Comparison of ENCODE assay signal across 23 cellular contexts in the genomic region with DNA sequence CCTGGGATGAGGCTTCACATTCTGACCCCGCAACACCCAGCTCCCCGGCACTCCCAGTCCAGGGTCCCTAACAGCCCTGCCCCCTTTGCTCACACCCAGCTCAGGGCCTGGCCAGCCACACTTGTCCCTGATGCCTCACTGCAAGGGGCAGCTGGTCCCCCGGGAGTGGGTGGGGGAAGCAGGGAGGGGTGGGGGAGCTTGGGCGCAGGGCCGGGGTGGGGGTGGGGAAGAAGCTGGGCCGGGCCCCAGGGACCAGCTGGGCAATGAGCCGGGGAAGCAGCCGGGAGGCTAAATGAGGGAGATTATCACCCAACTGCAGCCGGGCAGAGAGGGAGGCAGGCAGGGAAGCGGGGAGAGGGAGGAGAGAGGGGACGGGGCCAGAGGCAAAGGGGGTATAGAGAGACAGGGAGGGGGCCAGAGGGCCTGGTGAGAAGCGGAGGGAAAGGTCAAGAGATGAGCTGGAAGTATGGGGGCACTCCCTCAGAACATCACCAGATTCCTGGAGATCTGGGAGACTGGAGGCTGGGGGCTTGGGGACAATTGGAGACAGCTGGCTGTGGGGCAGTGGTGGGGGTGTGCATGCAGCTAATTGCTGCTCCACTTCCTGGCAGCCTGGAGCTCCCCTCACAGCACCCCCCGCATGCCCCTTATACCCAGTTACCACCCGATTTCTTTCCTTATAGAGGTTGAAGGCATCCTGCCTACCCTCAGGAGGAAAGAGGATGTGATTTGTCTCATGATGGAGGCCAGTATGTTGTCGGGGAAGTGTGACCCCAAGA. TPM values are rescaled to one million over a fixed set of nuclear protein-coding genes. Genes with fewer than 3 reads are reported as not detected.
DNase-seq lines count a peak whose midpoint lies in the region; ATAC-seq and TF ChIP-seq lines count a peak whose summit lies in the region.
"Had no signal": no experiment of that assay in that cellular context is flagged by ENCODE, and none has a peak within 500 bp of the region (broad histone marks: within the 10 kb centered on the region; RNA-seq: fewer than 3 reads in every experiment).

No MANE protein-coding gene starts in this region.

- peaks cover 68% of the 10 kb centered on the region for H3K27me3 Mint-ChIP-seq in endodermal cell (ENCODE audit: insufficient read depth)
- peaks cover 76% of the 10 kb centered on the region for H3K27me3 Mint-ChIP-seq in T-helper 17 cell

- TF ChIP-seq CTCF in endodermal cell (conservative IDR thresholded peaks at IDR 0.05): no peak
- no peak for TF ChIP-seq CTCF in left ventricle myocardium inferior (IDR thresholded peaks at IDR 0.05; ENCODE audit: borderline replicate concordance)

- H3K4me1 Mint-ChIP-seq in endodermal cell (peaks cover 31% of the 10 kb centered on the region), T-helper 17 cell (peaks cover 28% of the 10 kb centered on the region)

- no peak overlapping the region for H3K9ac ChIP-seq in endodermal cell (ENCODE audit: extremely low read depth, low read length, poor library complexity, severe bottlenecking)

- no peak for ATAC-seq in GM21723 (IDR thresholded peaks at IDR 0.05; ENCODE audit: unreplicated experiment)
- ATAC-seq in T-helper 17 cell: no peak
- ATAC-seq: naive thymus-derived CD4-positive, alpha-beta T cell; psoas muscle; WTC11 had no signal

- WGBS in endodermal cell (ENCODE audit: insufficient coverage in 1 of 2, insufficient read length in 1 of 2), 2 experiments: 76 to 84% methylated on average over 5 to 15 of the region's 15 CpGs

- H3K36me3 ChIP-seq in endodermal cell (ENCODE audit: control insufficient read depth, insufficient read depth, low read length) (no peaks in the 10 kb centered on the region), left ventricle myocardium inferior (peaks cover under 1% of the 10 kb centered on the region)
- H3K36me3 ChIP-seq: cardiac muscle cell had no signal

- DNase-seq in SHP77 (lab: John Stamatoyannopoulos, UW) (peak; percentile 19 to 47), SHP77 treated with DMSO at 0.1 percent for 48 hours (lab: John Stamatoyannopoulos, UW) (no peak), NCI-H524 treated with DMSO at 0.1 percent for 48 hours (lab: John Stamatoyannopoulos, UW) (peak; percentile 28), endodermal cell (peak; percentile 59), T-helper 17 cell (no peak), left ventricle myocardium inferior (no peak), medulla oblongata (ENCODE audit: extremely low spot score) (no peak)
- DNase-seq: ACHN; activated CD4-positive, alpha-beta T cell treated with anti-CD3 and anti-CD28 coated beads, Interleukin-2, amount 50 U/mL, for 48 hours; amniotic stem cell; CD4-positive, CD25-positive, alpha-beta regulatory T cell; kidney glomerular epithelial cell; mesenchymal stem cell; naive thymus-derived CD4-positive, alpha-beta T cell; psoas muscle had no signal

- H3K27me3 ChIP-seq in endodermal cell (ENCODE audit: control insufficient read depth, insufficient read depth, low read length, poor library complexity, severe bottlenecking) (peaks cover 49% of the 10 kb centered on the region), left ventricle myocardium inferior (ENCODE audit: low read depth) (peaks cover 76% of the 10 kb centered on the region)
- H3K27me3 ChIP-seq: cardiac muscle cell had no signal

- H3K27ac ChIP-seq in endodermal cell (ENCODE audit: low read depth, low read length) (no peak overlapping the region), left ventricle myocardium inferior (replicated peaks) (no peak overlapping the region)
- H3K27ac ChIP-seq: cardiac muscle cell, HL-60, psoas muscle, RWPE1 had no signal

- H3K4me3 Mint-ChIP-seq in endodermal cell (no peak overlapping the region), T-helper 17 cell (no peak overlapping the region)
- H3K4me3 Mint-ChIP-seq: dendritic cell treated with granulocyte-macrophage colony-stimulating factor and Interleukin-4, amounts not matched to agents 40 ng/mL and 50 ng/mL, for 4 days; WTC11 had no signal

- intact Hi-C loops in left ventricle myocardium inferior (cut with micrococcal nuclease): no loop called here

- H3K4me1 ChIP-seq in endodermal cell (ENCODE audit: control insufficient read depth, insufficient read depth, low read length) (peaks cover 9% of the 10 kb centered on the region), left ventricle myocardium inferior (peaks cover 51% of the 10 kb centered on the region)

- no peaks in the 10 kb centered on the region for H3K36me3 Mint-ChIP-seq in endodermal cell (ENCODE audit: low read depth)
- peaks cover 17% of the 10 kb centered on the region for H3K36me3 Mint-ChIP-seq in T-helper 17 cell (ENCODE audit: low read depth)
- H3K36me3 Mint-ChIP-seq: WTC11 had no signal

- H3K9me3 ChIP-seq in endodermal cell (ENCODE audit: control insufficient read depth, low read length): no peaks in the 10 kb centered on the region
- no peaks in the 10 kb centered on the region for H3K9me3 ChIP-seq in T-helper 17 cell (ENCODE audit: control insufficient read depth, low read length, poor library complexity, severe bottlenecking)
- no peaks in the 10 kb centered on the region for H3K9me3 ChIP-seq in left ventricle myocardium inferior (replicated peaks)
- H3K9me3 ChIP-seq: psoas muscle had no signal

- H3K4me3 ChIP-seq in endodermal cell (ENCODE audit: low read length): no peak overlapping the region
- no peak overlapping the region for H3K4me3 ChIP-seq in left ventricle myocardium inferior
- H3K4me3 ChIP-seq: cardiac muscle cell, psoas muscle had no signal

- H3K27ac Mint-ChIP-seq in endodermal cell: no peak overlapping the region
- H3K27ac Mint-ChIP-seq in T-helper 17 cell: no peak overlapping the region
- H3K27ac Mint-ChIP-seq: CD4-positive, CD25-positive, alpha-beta regulatory T cell; dendritic cell treated with granulocyte-macrophage colony-stimulating factor and Interleukin-4, amounts not matched to agents 40 ng/mL and 50 ng/mL, for 4 days; naive thymus-derived CD4-positive, alpha-beta T cell; WTC11 had no signal

- peaks cover 3% of the 10 kb centered on the region for H3K9me3 Mint-ChIP-seq in endodermal cell
- H3K9me3 Mint-ChIP-seq: dendritic cell treated with granulocyte-macrophage colony-stimulating factor and Interleukin-4, amounts not matched to agents 40 ng/mL and 50 ng/mL, for 4 days; WTC11 had no signal

RNA-seq across cellular contexts. Expression of gene ASIC4, which starts 2.5 kb away (rescaled TPM):
- total RNA-seq in endodermal cell (under 1 TPM; 0.29 to 1.00 TPM), T-helper 17 cell (under 1 TPM in 1 of 2 donors, not detected in 1; 0.13 TPM), left ventricle myocardium inferior (not detected)
- 2.0 TPM for polyA plus RNA-seq in endodermal cell (2013, experiment 1 of 2)
- 1.4 TPM for polyA plus RNA-seq in endodermal cell (2013, experiment 2 of 2)
- total RNA-seq: endothelial cell of umbilical vein, fibroblast of villous mesenchyme had no signal
- polyA plus RNA-seq: CD4-positive, CD25-positive, alpha-beta regulatory T cell; endothelial cell of umbilical vein; naive thymus-derived CD4-positive, alpha-beta T cell had no signal

RNA-seq across cellular contexts. Expression of gene GMPPA, which starts 13.0 kb away (rescaled TPM):
- 10 to 100 TPM; 36.9 to 38.2 TPM for total RNA-seq in endodermal cell
- 23.4 TPM for polyA plus RNA-seq in endodermal cell (2013, experiment 1 of 2)
- polyA plus RNA-seq in endodermal cell (2013, experiment 2 of 2): 22.9 TPM
- 10 to 100 TPM; 25.1 to 27.2 TPM for total RNA-seq in T-helper 17 cell
- total RNA-seq in left ventricle myocardium inferior: 22.0 TPM

RNA-seq across cellular contexts. Expression of gene CHPF, which starts 31.9 kb away (rescaled TPM):
- total RNA-seq in endodermal cell (10 to 100 TPM; 51.2 to 54.0 TPM), T-helper 17 cell (10 to 100 TPM in 1 of 2 donors, 1 to 10 TPM in 1; 9.4 to 10.4 TPM), left ventricle myocardium inferior (104 TPM)
- polyA plus RNA-seq in endodermal cell (2013, experiment 1 of 2): 26.1 TPM
- polyA plus RNA-seq in endodermal cell (2013, experiment 2 of 2): 31.2 TPM

RNA-seq across cellular contexts. Expression of gene TMEM198, which starts 32.1 kb away (rescaled TPM):
- total RNA-seq in endodermal cell (1 to 10 TPM; 2.6 to 3.9 TPM), T-helper 17 cell (under 1 TPM; 0.42 to 0.77 TPM), left ventricle myocardium inferior (2.5 TPM)
- polyA plus RNA-seq in endodermal cell (2013, experiment 1 of 2): 9.6 TPM
- 5.3 TPM for polyA plus RNA-seq in endodermal cell (2013, experiment 2 of 2)
- total RNA-seq: endothelial cell of umbilical vein had no signal
- polyA plus RNA-seq: CD4-positive, CD25-positive, alpha-beta regulatory T cell; endothelial cell of umbilical vein; naive thymus-derived CD4-positive, alpha-beta T cell had no signal

RNA-seq across cellular contexts. Expression of gene OBSL1, which starts 59.6 kb away (rescaled TPM):
- 100 to 1,000 TPM; 156 to 162 TPM for total RNA-seq in endodermal cell
- polyA plus RNA-seq in endodermal cell (2013, experiment 1 of 2): 93.4 TPM
- 95.4 TPM for polyA plus RNA-seq in endodermal cell (2013, experiment 2 of 2)
- 1 to 10 TPM in 1 of 2 donors, under 1 TPM in 1; 0.67 to 1.1 TPM for total RNA-seq in T-helper 17 cell
- total RNA-seq in left ventricle myocardium inferior: 208 TPM
- polyA plus RNA-seq: CD4-positive, CD25-positive, alpha-beta regulatory T cell; naive thymus-derived CD4-positive, alpha-beta T cell had no signal

Comparison
In these comparisons a context has a peak if more than half of its experiments do, and no peak if none do; other contexts are left out.
1. DNase-seq: peak in SHP77 (2 of 2), NCI-H524 treated with DMSO at 0.1 percent for 48 hours (single experiment) and endodermal cell (single experiment); none in SHP77 treated with DMSO at 0.1 percent for 48 hours (single experiment), T-helper 17 cell (0 of 3), left ventricle myocardium inferior (single experiment) and medulla oblongata (single experiment).